In the genomic region with DNA sequence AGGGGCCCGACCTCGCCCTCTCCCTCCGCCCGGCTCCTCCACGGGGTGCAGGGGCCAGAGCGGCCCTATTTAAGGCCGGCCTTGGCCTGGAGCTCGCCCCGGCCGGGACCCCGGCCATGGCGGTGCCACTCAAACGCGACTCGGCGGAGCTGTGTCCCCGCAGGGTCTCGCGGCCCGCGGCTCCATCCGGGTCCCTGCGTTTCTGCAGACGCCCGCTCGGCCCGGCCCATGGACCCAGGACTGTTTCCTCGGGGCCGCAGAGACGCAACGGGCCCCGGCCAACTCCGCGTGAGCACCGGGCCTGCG, we compare ENCODE assay signal across 8 cellular contexts.
A peak's percentile ranks its signal among the peaks of the same experiment; 100 is the strongest.
DNase-seq lines count a peak whose midpoint lies in the region; ATAC-seq and TF ChIP-seq lines count a peak whose summit lies in the region.

No MANE protein-coding gene starts in this region.

- ATAC-seq in GM18909 (IDR thresholded peaks at IDR 0.05; ENCODE audit: poor library complexity, unreplicated experiment) (peak; percentile 16), HG03521 (IDR thresholded peaks at IDR 0.05; ENCODE audit: unreplicated experiment) (no peak)

- peak overlapping the region; percentile 85 for H3K9ac ChIP-seq in KMS-11

- H3K9me3 ChIP-seq in effector memory CD4-positive, alpha-beta T cell (ENCODE audit: control insufficient read depth, low read length): no peaks in the 10 kb centered on the region
- H3K9me3 ChIP-seq in neutrophil: no peaks in the 10 kb centered on the region

- no peaks in the 10 kb centered on the region for H4K20me1 ChIP-seq in KMS-11 (ENCODE audit: insufficient read depth)

- no peaks in the 10 kb centered on the region for H3K36me3 ChIP-seq in KMS-11 (ENCODE audit: insufficient read depth)
- H3K36me3 ChIP-seq in effector memory CD4-positive, alpha-beta T cell (ENCODE audit: control insufficient read depth, insufficient read depth, low read length): peaks cover 22% of the 10 kb centered on the region
- H3K36me3 ChIP-seq in neutrophil: peaks cover 26% of the 10 kb centered on the region

- H3K27ac ChIP-seq in KMS-11 (peak overlapping the region; percentile 71), neutrophil (peak overlapping the region; percentile 90)
- H3K27ac ChIP-seq in effector memory CD4-positive, alpha-beta T cell (ENCODE audit: insufficient read depth, low read length, poor library complexity, severe bottlenecking): peak overlapping the region; percentile 87

- H3K4me2 ChIP-seq in KMS-11: peak overlapping the region; percentile 79

- DNase-seq in effector memory CD4-positive, alpha-beta T cell: no peak
- DNase-seq in COR-L47 (lab: John Stamatoyannopoulos, UW) (no peak), GF-D8 (lab: John Stamatoyannopoulos, UW) (no peak)
- DNase-seq in effector CD8-positive, alpha-beta T cell (lab: John Stamatoyannopoulos, UW): no peak

- no peaks in the 10 kb centered on the region; the same call in 1 of the 2 replicates for H3K27me3 ChIP-seq in KMS-11 (ENCODE audit: insufficient read depth, low read depth)
- H3K27me3 ChIP-seq in effector memory CD4-positive, alpha-beta T cell (replicated peaks; ENCODE audit: control insufficient read depth, insufficient read depth, low read length, poor library complexity, severe bottlenecking): no peaks in the 10 kb centered on the region
- peaks cover 11% of the 10 kb centered on the region for H3K27me3 ChIP-seq in neutrophil

- peak overlapping the region; percentile 44; the same call in 1 of the 2 replicates for H2AFZ ChIP-seq in KMS-11 (ENCODE audit: low read depth)

- H3K4me3 ChIP-seq in KMS-11 (IDR thresholded peaks at IDR 0.05; ENCODE audit: insufficient read depth, low read depth, low read length) (no peak overlapping the region), neutrophil (ENCODE audit: low read depth in 1 of 2, low read length in 1 of 2) (peak overlapping the region; percentile 75 to 78)
- peak overlapping the region; percentile 72 for H3K4me3 ChIP-seq in effector memory CD4-positive, alpha-beta T cell (ENCODE audit: insufficient read depth, low read depth, low read length, poor library complexity, severe bottlenecking)

- H3K4me1 ChIP-seq in KMS-11 (ENCODE audit: low read depth, poor library complexity, severe bottlenecking) (peaks cover 6% of the 10 kb centered on the region), neutrophil (ENCODE audit: control insufficient read depth in 1 of 2, insufficient read depth in 1 of 2, low read depth in 1 of 2, low read length in 1 of 2) (peaks cover 17 to 28% of the 10 kb centered on the region in 2 experiments)
- H3K4me1 ChIP-seq in effector memory CD4-positive, alpha-beta T cell (ENCODE audit: control insufficient read depth, insufficient read depth, low read length, poor library complexity, severe bottlenecking): peaks cover 22% of the 10 kb centered on the region

- TF ChIP-seq CTCF in KMS-11 (conservative IDR thresholded peaks at IDR 0.05; ENCODE audit: low read depth, low read length) (no peak), neutrophil (IDR thresholded peaks at IDR 0.05) (no peak)

- no peaks in the 10 kb centered on the region for H3K79me2 ChIP-seq in KMS-11 (ENCODE audit: insufficient read depth, low read depth)
